8 cellular contexts compared by ENCODE assay signal in the genomic region with DNA sequence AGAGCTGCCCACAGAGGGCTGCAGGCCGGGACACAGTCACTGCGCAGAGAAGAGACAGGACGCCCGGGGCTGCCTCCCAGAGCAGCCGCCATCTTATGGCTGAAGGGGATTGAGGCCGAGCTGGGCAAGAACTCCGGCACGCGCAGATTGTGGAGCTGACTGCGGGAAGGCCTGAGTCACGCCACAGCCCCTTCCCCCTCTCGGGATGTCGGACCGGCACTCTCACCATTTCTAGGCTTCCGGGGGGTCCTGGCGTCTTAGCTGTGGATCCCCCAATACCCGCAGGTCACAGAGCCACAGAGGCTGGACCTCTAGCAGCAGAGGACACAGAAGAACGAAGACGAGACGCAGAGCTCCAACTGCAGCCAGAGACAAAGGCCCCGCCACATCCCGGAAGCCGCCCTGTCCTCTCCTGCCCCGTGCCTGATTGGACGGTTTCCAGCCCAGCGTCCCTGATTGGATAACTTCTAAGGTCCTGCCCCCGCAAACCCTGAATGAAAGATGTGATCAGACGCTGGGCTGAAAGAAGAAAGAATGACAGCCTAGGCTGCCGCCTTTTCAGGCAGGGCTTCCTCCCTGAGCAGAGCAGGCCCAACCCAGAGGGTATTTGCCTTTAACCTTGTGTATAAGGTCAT. TPM values are rescaled to one million over a fixed set of nuclear protein-coding genes. Genes with fewer than 3 reads are reported as not detected.
DNase-seq lines count a peak whose midpoint lies in the region; ATAC-seq and TF ChIP-seq lines count a peak whose summit lies in the region.

A gene (minus strand): TSS at position 373 of the 635 bp plus-strand sequence. CDS start 144 bp downstream, at position 229.

- peaks cover 33% of the 10 kb centered on the region for H3K4me1 Mint-ChIP-seq in activated T-cell treated with anti-CD3 and anti-CD28 coated beads, Interleukin-2, amount 50 U/mL, for 4 hours (ENCODE audit: low read depth)

- peak within 1 kb of the TSS; percentile 79 for H3K4me2 ChIP-seq in OCI-LY1 (ENCODE audit: low read length)

- H4K20me1 ChIP-seq in OCI-LY1 (ENCODE audit: insufficient read depth, low read length): no peaks in the 10 kb centered on the region

- ATAC-seq in GM19035 (IDR thresholded peaks at IDR 0.05; ENCODE audit: unreplicated experiment): peak; percentile 89
- ATAC-seq in HG03432 (IDR thresholded peaks at IDR 0.05; ENCODE audit: unreplicated experiment): peak; percentile 97
- peak; percentile 98 to 99 for ATAC-seq in activated T-cell treated with anti-CD3 and anti-CD28 coated beads, Interleukin-2, amount 50 U/mL, for 4 hours

- peaks cover 25% of the 10 kb centered on the region for H3K36me3 Mint-ChIP-seq in activated T-cell treated with anti-CD3 and anti-CD28 coated beads, Interleukin-2, amount 50 U/mL, for 4 hours (ENCODE audit: insufficient read depth)

- H3K4me1 ChIP-seq in OCI-LY1 (ENCODE audit: insufficient read depth, low read length, severe bottlenecking): peaks cover 9% of the 10 kb centered on the region

- TF ChIP-seq POLR2A in erythroblast (IDR thresholded peaks at IDR 0.05; ENCODE audit: low read length): peak; percentile 74

- peak within 1 kb of the TSS; percentile 99 for H3K4me3 Mint-ChIP-seq in activated T-cell treated with anti-CD3 and anti-CD28 coated beads, Interleukin-2, amount 50 U/mL, for 4 hours

- TF ChIP-seq CTCF in AG09319 (IDR thresholded peaks at IDR 0.05; ENCODE audit: low read depth, low read length) (no peak), OCI-LY1 (IDR thresholded peaks at IDR 0.05; ENCODE audit: low read length) (no peak)

- H3K9me3 Mint-ChIP-seq in activated T-cell treated with anti-CD3 and anti-CD28 coated beads, Interleukin-2, amount 50 U/mL, for 4 hours: peaks cover 2% of the 10 kb centered on the region

- peaks cover 12% of the 10 kb centered on the region for H3K79me2 ChIP-seq in OCI-LY1 (ENCODE audit: insufficient read depth, low read length)

- peak; percentile 80 for DNase-seq in AG09319 (ENCODE audit: extremely low read depth, low read depth)
- peak; percentile 85 for DNase-seq in activated T-cell treated with anti-CD3 and anti-CD28 coated beads, Interleukin-2, amount 50 U/mL, for 4 hours
- DNase-seq in erythroblast (lab: John Stamatoyannopoulos, UW): peak; percentile 84 to 88
- peak; percentile 98 for DNase-seq in mucosa of gallbladder (ENCODE audit: low spot score)
- peak; percentile 89 for DNase-seq in stimulated activated CD8-positive, alpha-beta memory T cell treated with anti-CD3 and anti-CD28 coated beads, Interleukin-4, amount 100 ng/mL, for 24 hours (ENCODE audit: low read depth)

- H3F3A ChIP-seq in OCI-LY1 (ENCODE audit: insufficient read depth, low read length): 0 out of 2 replicates have a peak, but pooled peaks cover 3% of the 10 kb centered on the region

- H2AFZ ChIP-seq in OCI-LY1 (ENCODE audit: low read length): peak within 1 kb of the TSS; percentile 81

- H3K27ac ChIP-seq in OCI-LY1 (ENCODE audit: low read depth, low read length, poor library complexity, severe bottlenecking): peak within 1 kb of the TSS; percentile 87

- no peaks in the 10 kb centered on the region for H3K9me2 ChIP-seq in OCI-LY1 (ENCODE audit: low read depth, low read length)

- peak within 1 kb of the TSS; percentile 94 for H3K4me3 ChIP-seq in OCI-LY1 (ENCODE audit: low read depth, low read length, poor library complexity, severe bottlenecking)

- no peaks in the 10 kb centered on the region for H3K27me3 Mint-ChIP-seq in activated T-cell treated with anti-CD3 and anti-CD28 coated beads, Interleukin-2, amount 50 U/mL, for 4 hours (ENCODE audit: low read depth)

- peaks cover 20% of the 10 kb centered on the region for H3K9me3 ChIP-seq in OCI-LY1 (ENCODE audit: low read length)

- H3K36me3 ChIP-seq in OCI-LY1 (ENCODE audit: insufficient read depth, low read length): peaks cover 50% of the 10 kb centered on the region

- H3K27me3 ChIP-seq in OCI-LY1 (ENCODE audit: insufficient read depth, low read length): no peaks in the 10 kb centered on the region

- H3K9ac ChIP-seq in OCI-LY1 (ENCODE audit: low read length): peak within 1 kb of the TSS; percentile 87

RNA-seq across cellular contexts. Expression of the gene that starts here (rescaled TPM):
- 10 to 100 TPM; 20.3 to 22.8 (median 20.9) TPM for total RNA-seq in activated T-cell treated with anti-CD3 and anti-CD28 coated beads, Interleukin-2, amount 50 U/mL, for 4 hours
- total RNA-seq in mucosa of gallbladder: 20.7 TPM

Comparison
In these comparisons a context has a peak if more than half of its experiments do, and no peak if none do; other contexts are left out.
1. Peak in every context shown above with its lines: DNase-seq, ATAC-seq, H3K4me3 ChIP-seq and H3K27ac ChIP-seq.